In the genomic region with DNA sequence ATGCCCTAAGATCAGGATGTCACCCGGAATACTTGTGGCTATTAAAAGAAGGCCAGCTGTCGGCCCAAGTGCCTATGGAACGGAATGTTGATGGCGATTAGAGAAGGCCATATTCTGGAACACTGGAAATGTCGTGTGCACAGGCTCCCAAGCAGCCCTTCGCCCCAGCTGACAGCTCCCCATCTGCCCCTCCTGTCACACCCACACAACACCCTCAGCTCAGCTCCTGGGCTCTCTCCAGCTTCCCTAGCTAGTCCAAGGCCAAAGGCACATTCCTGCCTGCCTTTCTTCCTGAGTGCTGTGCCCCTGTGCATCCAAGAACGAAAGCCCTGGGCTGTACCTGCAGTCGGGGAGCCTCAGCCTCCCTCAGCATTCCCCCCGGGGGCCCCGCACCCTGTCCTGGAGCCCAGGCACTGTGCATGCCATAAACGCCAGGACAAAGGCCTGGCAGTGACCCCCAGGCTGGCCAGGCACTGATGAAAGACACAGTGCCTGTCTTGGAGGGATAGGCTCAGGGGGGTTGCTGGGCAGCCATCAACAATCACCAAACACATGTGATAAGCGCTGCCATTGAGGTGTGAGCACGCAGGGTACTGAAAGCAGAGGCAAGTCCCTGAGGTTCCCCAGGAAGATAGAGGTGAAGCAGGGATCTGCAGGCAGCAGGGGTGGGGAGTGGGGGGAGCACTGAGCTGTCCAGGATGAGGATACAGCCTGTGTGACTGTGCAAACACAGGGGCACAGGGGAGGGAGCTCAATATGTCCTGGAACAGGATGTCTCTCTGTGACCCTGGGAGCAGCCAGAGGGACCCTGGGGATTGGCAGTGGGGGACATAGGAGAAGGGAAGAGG, we compare ENCODE assay signal across 19 cellular contexts. TPM values are rescaled to one million over a fixed set of nuclear protein-coding genes. Genes with fewer than 3 reads are reported as not detected.
A peak's percentile ranks its signal among the peaks of the same experiment; 100 is the strongest.
DNase-seq lines count a peak whose midpoint lies in the region; ATAC-seq and TF ChIP-seq lines count a peak whose summit lies in the region.
"Had no signal": no experiment of that assay in that cellular context is flagged by ENCODE, and none has a peak within 500 bp of the region (broad histone marks: within the 10 kb centered on the region; RNA-seq: fewer than 3 reads in every experiment).

No MANE protein-coding gene starts in this region.

- H3K9me3 Mint-ChIP-seq in glutamatergic neuron (ENCODE audit: unreplicated experiment): peaks cover 31% of the 10 kb centered on the region
- no peaks in the 10 kb centered on the region for H3K9me3 Mint-ChIP-seq in neural crest cell
- H3K9me3 Mint-ChIP-seq: activated naive CD4-positive, alpha-beta T cell treated with anti-CD3 and anti-CD28 coated beads, Interleukin-2, amount 10 ng/mL, durations not matched to agents 7 days and 5 days; immature natural killer cell; T-helper 2 cell treated with Interferon-gamma antibody and Interleukin-4, amounts not matched to agents 5 μg/mL and 100 μg/mL, for 36 hours had no signal

- H3K36me3 ChIP-seq in upper lobe of left lung: no peaks in the 10 kb centered on the region

- H3K4me3 ChIP-seq in NB4 (ENCODE audit: low read depth, low read length): no peak overlapping the region
- no peak overlapping the region for H3K4me3 ChIP-seq in upper lobe of left lung

- peak in 2 of 4 donors; percentile 68 to 74 for TF ChIP-seq EP300 in upper lobe of left lung (IDR thresholded peaks at IDR 0.05)

- H3K27ac Mint-ChIP-seq in glutamatergic neuron (ENCODE audit: unreplicated experiment) (peak overlapping the region; percentile 94), neural crest cell (ENCODE audit: unreplicated experiment) (peak overlapping the region; percentile 84)
- H3K27ac Mint-ChIP-seq: activated naive CD4-positive, alpha-beta T cell treated with anti-CD3 and anti-CD28 coated beads, Interleukin-2, amount 10 ng/mL, durations not matched to agents 7 days and 5 days; immature natural killer cell; progenitor cell of endocrine pancreas; T-helper 2 cell treated with Interferon-gamma antibody and Interleukin-4, amounts not matched to agents 5 μg/mL and 100 μg/mL, for 36 hours had no signal

- DNase-seq in Ammon's horn (ENCODE audit: low spot score): peak; percentile 67
- peak; percentile 23 for DNase-seq in NB4 (ENCODE audit: low read depth)
- DNase-seq in glutamatergic neuron: no peak
- DNase-seq in neural crest cell (ENCODE audit: low read depth, low spot score): no peak
- DNase-seq in cerebellum (ENCODE audit: low spot score): no peak
- DNase-seq in upper lobe of left lung: no peak
- no peak for DNase-seq in stimulated activated CD4-positive, alpha-beta T cell treated with anti-CD3 and anti-CD28 coated beads, Interleukin-4, amount 100 ng/mL, for 24 hours
- no peak for DNase-seq in GM13977 (ENCODE audit: low spot score)
- DNase-seq: activated CD4-positive, CD25-positive, alpha-beta regulatory T cell treated with anti-CD3 and anti-CD28 coated beads, Interleukin-2, amount 50 U/mL, for 72 hours; activated naive CD4-positive, alpha-beta T cell treated with anti-CD3 and anti-CD28 coated beads, Interleukin-2, amount 10 ng/mL, durations not matched to agents 7 days and 5 days; foreskin keratinocyte; immature natural killer cell; NK-92 treated with Interleukin-12 subunit alpha and Interleukin-12 subunit beta, amount 100 ng/mL, for 24 hours; SHP77; trophoblast cell had no signal

- H3K4me1 ChIP-seq in upper lobe of left lung: peaks cover 0 to 4% (median 0%) of the 10 kb centered on the region in 4 donors
- H3K4me1 ChIP-seq: foreskin keratinocyte had no signal

- H3K4me3 Mint-ChIP-seq in glutamatergic neuron (ENCODE audit: unreplicated experiment) (peak overlapping the region; percentile 78), neural crest cell (peak overlapping the region; percentile 8)
- H3K4me3 Mint-ChIP-seq: activated naive CD4-positive, alpha-beta T cell treated with anti-CD3 and anti-CD28 coated beads, Interleukin-2, amount 10 ng/mL, durations not matched to agents 7 days and 5 days; immature natural killer cell; T-helper 2 cell treated with Interferon-gamma antibody and Interleukin-4, amounts not matched to agents 5 μg/mL and 100 μg/mL, for 36 hours had no signal

- H3K36me3 Mint-ChIP-seq in glutamatergic neuron (ENCODE audit: unreplicated experiment): no peaks in the 10 kb centered on the region
- H3K36me3 Mint-ChIP-seq in neural crest cell (ENCODE audit: low read depth): no peaks in the 10 kb centered on the region
- H3K36me3 Mint-ChIP-seq: activated naive CD4-positive, alpha-beta T cell treated with anti-CD3 and anti-CD28 coated beads, Interleukin-2, amount 10 ng/mL, durations not matched to agents 7 days and 5 days; immature natural killer cell had no signal

- in situ Hi-C loops in GM13977 (cut with MboI; ENCODE audit: low pct_unique_long_range_greater_than_20kb, low sequenced_read_pairs, unreplicated experiment): no loop called here

- TF ChIP-seq POLR2A in NB4 (IDR thresholded peaks at IDR 0.05; ENCODE audit: extremely low read depth, insufficient read length) (no peak), upper lobe of left lung (IDR thresholded peaks at IDR 0.05) (no peak)

- peaks cover 54% of the 10 kb centered on the region for H3K4me1 Mint-ChIP-seq in glutamatergic neuron (ENCODE audit: low read depth, unreplicated experiment)
- peaks cover 42% of the 10 kb centered on the region for H3K4me1 Mint-ChIP-seq in neural crest cell
- H3K4me1 Mint-ChIP-seq: activated naive CD4-positive, alpha-beta T cell treated with anti-CD3 and anti-CD28 coated beads, Interleukin-2, amount 10 ng/mL, durations not matched to agents 7 days and 5 days; immature natural killer cell had no signal

- peaks cover 32% of the 10 kb centered on the region for H3K27me3 Mint-ChIP-seq in glutamatergic neuron (ENCODE audit: unreplicated experiment)
- no peaks in the 10 kb centered on the region for H3K27me3 Mint-ChIP-seq in neural crest cell (ENCODE audit: low read depth)
- H3K27me3 Mint-ChIP-seq: activated naive CD4-positive, alpha-beta T cell treated with anti-CD3 and anti-CD28 coated beads, Interleukin-2, amount 10 ng/mL, durations not matched to agents 7 days and 5 days had no signal

- TF ChIP-seq CTCF in NB4 (IDR thresholded peaks at IDR 0.05; ENCODE audit: low read depth, low read length) (no peak), glutamatergic neuron (IDR thresholded peaks at IDR 0.05; ENCODE audit: partially characterized antibody, unreplicated experiment) (no peak), neural crest cell (conservative IDR thresholded peaks at IDR 0.05) (no peak), upper lobe of left lung (IDR thresholded peaks at IDR 0.05) (no peak), GM13977 (IDR thresholded peaks at IDR 0.05; ENCODE audit: extremely low read depth, insufficient read depth, missing control alignments) (no peak)

- peak overlapping the region in 1 of 4 donors; percentile 35 for H3K27ac ChIP-seq in upper lobe of left lung
- H3K27ac ChIP-seq: foreskin keratinocyte had no signal

- H3K27me3 ChIP-seq in upper lobe of left lung: no peaks in the 10 kb centered on the region

- whole genome bisulfite sequencing in upper lobe of left lung, 2 donors: 56 to 72% methylated on average over 12 to 13 of the region's 13 CpGs

- H3K9me3 ChIP-seq in upper lobe of left lung: no peaks in the 10 kb centered on the region

- no peak for ATAC-seq in upper lobe of left lung (ENCODE audit: low FRiP score in 2 of 2)

RNA-seq across cellular contexts. Expression of a gene that starts 3.7 kb away (rescaled TPM):
- total RNA-seq in glutamatergic neuron (ENCODE audit: unreplicated experiment) (92.0 TPM), neural crest cell (0.56 and 1.0 TPM in 2 replicates), cerebellum (0.27 TPM), upper lobe of left lung (1 to 10 TPM in 3 of 6 donors, under 1 TPM in 3; 0.67 to 2.1 (median 1.1) TPM)
- total RNA-seq: bronchial epithelial cell, foreskin keratinocyte, mononuclear cell had no signal

RNA-seq across cellular contexts. Expression of a gene that starts 10.2 kb away (rescaled TPM):
- not detected for total RNA-seq in glutamatergic neuron (ENCODE audit: unreplicated experiment)
- not detected in 2 replicates for total RNA-seq in neural crest cell
- not detected for total RNA-seq in cerebellum
- not detected for total RNA-seq in upper lobe of left lung
- total RNA-seq: bronchial epithelial cell, foreskin keratinocyte, mononuclear cell, progenitor cell of endocrine pancreas had no signal

Comparison
In these comparisons a context has a peak if more than half of its experiments do, and no peak if none do; other contexts are left out.
1. DNase-seq: peak in Ammon's horn (single experiment) and NB4 (single experiment); none in glutamatergic neuron (single experiment), neural crest cell (single experiment), cerebellum (single experiment), upper lobe of left lung (0 of 2), stimulated activated CD4-positive, alpha-beta T cell treated with anti-CD3 and anti-CD28 coated beads, Interleukin-4, amount 100 ng/mL, for 24 hours (single experiment) and GM13977 (single experiment).
2. RNA of a gene that starts 3.7 kb away (total RNA-seq): 92.0 TPM in glutamatergic neuron (single experiment); 0.67 to 2.1 TPM in upper lobe of left lung, 0.56 to 1.0 TPM in neural crest cell and 0.27 TPM in cerebellum (single experiment); every median in the first group is over 10 times any median in the second.